25 cellular contexts compared by ENCODE assay signal in the genomic region with DNA sequence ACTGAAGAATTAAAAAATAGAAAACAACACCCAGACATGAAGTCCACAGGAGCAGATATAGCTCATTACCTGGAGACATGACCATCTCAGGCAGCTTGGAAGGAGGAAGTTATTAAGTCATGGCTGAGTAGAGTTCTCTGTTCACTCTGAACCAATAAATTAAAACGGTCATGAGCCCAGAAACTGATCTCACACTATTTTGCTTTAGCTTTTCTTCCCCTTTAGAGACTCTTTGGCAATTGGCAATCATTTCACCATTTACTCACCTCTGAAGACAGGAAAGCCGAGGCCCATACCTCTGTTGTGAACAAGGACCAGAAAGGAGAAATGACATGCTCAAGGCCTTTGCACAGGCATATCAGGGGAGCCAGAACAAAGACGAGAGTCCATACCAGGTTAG. TPM values are rescaled to one million over a fixed set of nuclear protein-coding genes. Genes with fewer than 3 reads are reported as not detected.
DNase-seq lines count a peak whose midpoint lies in the region; ATAC-seq, FAIRE-seq and TF ChIP-seq lines count a peak whose summit lies in the region.
"Had no signal": no experiment of that assay in that cellular context is flagged by ENCODE, and none has a peak within 500 bp of the region (broad histone marks: within the 10 kb centered on the region; RNA-seq: fewer than 3 reads in every experiment).

No MANE protein-coding gene starts in this region.

- peak; percentile 87 for FAIRE-seq in GM12892 (lab: Jason Lieb, UNC)
- FAIRE-seq: K562 had no signal

- no peak for DNase-seq in GM12892 (ENCODE audit: insufficient read length)
- DNase-seq in SKM-1 treated with dmso at 0.1 percent for 144 hours (lab: John Stamatoyannopoulos, UW; ENCODE audit: unreplicated experiment) = peak; percentile 48
- DNase-seq in HuH-7.5 (ENCODE audit: low spot score) = no peak
- no peak for DNase-seq in activated CD4-positive, alpha-beta T cell treated with anti-CD3 and anti-CD28 coated beads, Interleukin-2, amount 50 U/mL, for 48 hours
- DNase-seq: activated CD4-positive, alpha-beta T cell treated with anti-CD3 and anti-CD28 coated beads for 36 hours; activated naive CD4-positive, alpha-beta T cell; activated T-cell treated with anti-CD3 and anti-CD28 coated beads, Interleukin-2, amount 50 U/mL, for 48 hours; adrenal gland; CD4-positive, alpha-beta memory T cell; DMS 273 treated with DMSO at 0.1 percent for 48 hours; effector CD4-positive, alpha-beta T cell; heart left ventricle; left cardiac atrium; MM.1S; NCI-H2171; NCI-H524 treated with DMSO at 0.1 percent for 48 hours; NK-92 treated with Interleukin-12 subunit alpha and Interleukin-12 subunit beta, amount 100 ng/mL, for 24 hours; stimulated activated CD8-positive, alpha-beta memory T cell treated with anti-CD3 and anti-CD28 coated beads, Interleukin-4, amount 100 ng/mL, for 48 hours; T-helper 17 cell; upper lobe of left lung had no signal

- peak; percentile 51 for ATAC-seq in GM21526 (IDR thresholded peaks at IDR 0.05; ENCODE audit: low FRiP score, unreplicated experiment)
- peak; percentile 36 for ATAC-seq in HG03354 (IDR thresholded peaks at IDR 0.05; ENCODE audit: poor library complexity, severe bottlenecking, unreplicated experiment)
- ATAC-seq in HG02571 (IDR thresholded peaks at IDR 0.05; ENCODE audit: unreplicated experiment) = no peak
- no peak for ATAC-seq in HG02642 (IDR thresholded peaks at IDR 0.05; ENCODE audit: poor library complexity, unreplicated experiment)
- ATAC-seq: activated CD4-positive, alpha-beta T cell treated with anti-CD3 and anti-CD28 coated beads for 36 hours; heart left ventricle; K562; left cardiac atrium; T-helper 17 cell had no signal

- no peak for TF ChIP-seq POLR2A in GM12892 (IDR thresholded peaks at IDR 0.05; ENCODE audit: low read depth, low read length)

RNA-seq across cellular contexts. Expression of gene CLDN18, which starts 26.6 kb away (rescaled TPM):
- not detected for polyA plus RNA-seq in GM12892 (2012; ENCODE audit: missing spikeins)
- polyA plus RNA-seq: CD4-positive, alpha-beta memory T cell; K562 had no signal

Comparison
In these comparisons a context has a peak if more than half of its experiments do, and no peak if none do; other contexts are left out.
1. ATAC-seq: peak in GM21526 (single experiment) and HG03354 (single experiment); none in HG02571 (single experiment) and HG02642 (single experiment).